ENCODE assay signal across 16 cellular contexts in the genomic region with DNA sequence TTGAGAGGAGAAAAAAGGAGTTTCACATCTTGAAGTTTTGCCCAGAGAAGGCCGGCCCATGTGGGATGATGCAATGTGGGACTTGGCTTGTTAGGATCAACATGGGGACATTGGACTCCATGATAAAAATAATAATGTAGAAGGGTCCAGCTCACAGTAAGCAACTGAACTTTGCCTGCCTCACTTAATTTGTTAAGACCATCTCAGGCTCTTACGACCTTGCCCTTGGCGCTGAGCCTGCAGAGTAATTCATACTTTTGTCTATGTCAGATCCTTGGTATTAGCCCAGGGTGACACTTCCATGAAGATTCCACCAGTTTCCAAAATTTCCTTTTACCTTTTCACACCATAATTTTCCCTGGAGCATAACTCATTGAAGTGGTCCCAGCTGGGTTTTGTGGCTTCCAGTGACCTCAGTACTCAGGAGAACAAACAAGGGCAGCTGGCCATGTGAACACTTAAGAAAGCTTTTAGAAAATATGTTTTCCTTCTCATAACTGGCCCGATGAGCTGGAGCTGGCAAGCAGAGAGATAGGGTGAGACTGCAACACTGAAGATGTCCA.
DNase-seq lines count a peak whose midpoint lies in the region; ATAC-seq and TF ChIP-seq lines count a peak whose summit lies in the region.
"Had no signal": no experiment of that assay in that cellular context is flagged by ENCODE, and none has a peak within 500 bp of the region (broad histone marks: within the 10 kb centered on the region; RNA-seq: fewer than 3 reads in every experiment).

No MANE protein-coding gene starts in this region.

- no peaks in the 10 kb centered on the region for H3K36me3 ChIP-seq in suprapubic skin

- H3K4me3 ChIP-seq in choroid plexus epithelial cell (ENCODE audit: low read depth, low read length) (no peak overlapping the region), suprapubic skin (no peak overlapping the region)
- H3K4me3 ChIP-seq: SK-N-MC had no signal

- 52% methylated on average over 4 of the region's 4 CpGs for WGBS in suprapubic skin

- ATAC-seq in left lobe of liver (peak; percentile 75), HG03135 (IDR thresholded peaks at IDR 0.05; ENCODE audit: unreplicated experiment) (no peak), GM21737 (IDR thresholded peaks at IDR 0.05; ENCODE audit: unreplicated experiment) (no peak), HG02678 (IDR thresholded peaks at IDR 0.05; ENCODE audit: unreplicated experiment) (no peak)
- ATAC-seq: activated CD8-positive, alpha-beta memory T cell treated with anti-CD3 and anti-CD28 coated beads, Interleukin-2, amount 10 ng/mL, durations not matched to agents 7 days and 5 days; CD8-positive, alpha-beta T cell; stimulated activated effector memory CD8-positive, alpha-beta T cell treated with anti-CD3 and anti-CD28 coated beads, Interleukin-12 subunit alpha, Interleukin-12 subunit beta, amount 100 ng/mL, for 72 hours had no signal

- DNase-seq in GM04504 (ENCODE audit: low read depth) (peak; percentile 85), choroid plexus epithelial cell (ENCODE audit: low read depth) (peak; percentile 68), left lobe of liver (ENCODE audit: low spot score) (peak; percentile 52), suprapubic skin (ENCODE audit: low spot score in 2 of 2) (peak in 1 of 2 donors; percentile 79)
- DNase-seq: activated CD8-positive, alpha-beta memory T cell treated with anti-CD3 and anti-CD28 coated beads, Interleukin-2, amount 10 ng/mL, durations not matched to agents 7 days and 5 days; activated naive CD4-positive, alpha-beta T cell treated with anti-CD3 and anti-CD28 coated beads for 36 hours; CD8-positive, alpha-beta T cell; cerebellar nuclear complex; H9; stimulated activated CD4-positive, alpha-beta T cell treated with anti-CD3 and anti-CD28 coated beads, Interleukin-4, amount 100 ng/mL, for 1 hour had no signal

- no peak for TF ChIP-seq POLR2A in suprapubic skin (IDR thresholded peaks at IDR 0.05)

- H3K27ac ChIP-seq in suprapubic skin: peak overlapping the region; percentile 33
- H3K27ac ChIP-seq: HL-60, SK-N-MC had no signal

- no peak for TF ChIP-seq EP300 in suprapubic skin (IDR thresholded peaks at IDR 0.05)

- H3K27me3 ChIP-seq in suprapubic skin: no peaks in the 10 kb centered on the region

- H3K9me3 ChIP-seq in suprapubic skin: no peaks in the 10 kb centered on the region

- no peak for TF ChIP-seq CTCF in choroid plexus epithelial cell (conservative IDR thresholded peaks at IDR 0.05; ENCODE audit: low read depth, low read length)
- TF ChIP-seq CTCF in suprapubic skin (IDR thresholded peaks at IDR 0.05): no peak

- H3K4me1 ChIP-seq in suprapubic skin: peaks cover 5% of the 10 kb centered on the region
